Comparison of ENCODE assay signal across 26 cellular contexts in genomic region chr12:112927475-112927874, GRCh38. TPM values are rescaled to one million over a fixed set of nuclear protein-coding genes. Genes with fewer than 3 reads are reported as not detected.
"Had no signal": no experiment of that assay in that cellular context is flagged by ENCODE, and none has a peak within 500 bp of the region (broad histone marks: within the 10 kb centered on the region; RNA-seq: fewer than 3 reads in every experiment).

No MANE protein-coding gene starts in this region.

- H3K4me1 Mint-ChIP-seq: mesothelial cell of epicardium had no signal

- H3K4me3 ChIP-seq: dorsolateral prefrontal cortex, gastrocnemius medialis, left lung, psoas muscle, skin epidermis, spleen, stomach, thyroid gland had no signal

- DNase-seq: dorsolateral prefrontal cortex; effector CD4-positive, alpha-beta T cell; foreskin fibroblast; gastrocnemius medialis; head of caudate nucleus; left cardiac atrium; left lung; mesenchymal stem cell; naive thymus-derived CD4-positive, alpha-beta T cell; nucleus accumbens; psoas muscle; right cardiac atrium; spleen; stimulated activated CD4-positive, alpha-beta T cell treated with anti-CD3 and anti-CD28 coated beads, Interleukin-4, amount 100 ng/mL, for 4 hours; stimulated activated naive CD4-positive, alpha-beta T cell treated with Interleukin-2 at 50 U/mL for 16 hours; stomach; thyroid gland; trophoblast cell had no signal

- H3K36me3 ChIP-seq: gastrocnemius medialis, left lung, thyroid gland had no signal

- H3K27me3 ChIP-seq: dorsolateral prefrontal cortex, gastrocnemius medialis, left lung, spleen, stomach, thyroid gland had no signal

- H3K36me3 Mint-ChIP-seq: mesothelial cell of epicardium had no signal

- FAIRE-seq: colon, islet of Langerhans had no signal

- H3K4me3 Mint-ChIP-seq: mesothelial cell of epicardium; naive thymus-derived CD4-positive, alpha-beta T cell; nephron had no signal

- H3K27me3 Mint-ChIP-seq: naive thymus-derived CD4-positive, alpha-beta T cell had no signal

- ATAC-seq: esophagus mucosa; gastrocnemius medialis; left cardiac atrium; left lung; naive thymus-derived CD4-positive, alpha-beta T cell; psoas muscle; right cardiac atrium had no signal

- H3K27ac Mint-ChIP-seq: mesothelial cell of epicardium; naive thymus-derived CD4-positive, alpha-beta T cell; nephron had no signal

- H3K9me3 ChIP-seq: gastrocnemius medialis, stomach, thyroid gland had no signal

- H3K27ac ChIP-seq: dorsolateral prefrontal cortex, epithelial cell of prostate, gastrocnemius medialis, left lung, psoas muscle, skin epidermis, thyroid gland had no signal

- H3K4me1 ChIP-seq: gastrocnemius medialis, left lung, psoas muscle, thyroid gland had no signal

RNA-seq across cellular contexts. Expression of gene OAS2, which starts 50.8 kb away (rescaled TPM):
- total RNA-seq: osteocyte had no signal
